ENCODE assay signal across 12 cellular contexts in the genomic region with DNA sequence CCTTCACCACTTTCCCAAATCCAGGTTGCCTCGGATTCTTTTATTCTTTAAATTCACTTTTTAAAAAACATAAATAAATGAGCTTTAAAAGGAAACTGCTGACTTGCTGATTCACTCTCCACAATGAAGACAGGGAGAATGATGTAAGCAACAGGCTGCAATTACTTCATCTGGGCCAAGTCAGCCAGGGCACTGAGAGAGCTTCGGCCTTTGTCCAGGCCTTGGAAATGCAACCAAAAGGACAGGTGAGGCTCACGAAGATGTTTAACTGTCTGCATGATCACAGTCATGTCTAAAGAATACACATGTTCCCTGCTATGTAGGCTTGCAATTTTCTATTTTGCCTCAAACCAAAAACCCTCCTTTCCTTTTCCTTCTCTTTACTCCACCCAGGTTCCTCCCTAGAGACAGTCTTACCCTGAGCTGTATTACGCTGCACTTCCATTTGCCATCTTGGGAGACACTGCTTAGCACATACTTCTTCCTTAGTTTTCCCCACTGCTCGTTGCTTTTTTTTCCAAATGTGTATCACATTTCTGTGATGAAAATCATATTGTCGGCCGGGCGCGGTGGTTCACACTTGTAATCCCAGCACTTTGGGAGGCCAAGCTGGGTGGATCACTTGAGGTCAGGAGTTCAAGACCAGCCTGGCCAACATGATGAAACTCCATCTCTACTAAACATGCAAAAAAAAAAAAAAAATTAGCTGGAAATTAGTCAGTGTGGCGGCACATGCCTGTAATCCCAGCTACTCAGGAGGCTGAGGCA. TPM values are rescaled to one million over a fixed set of nuclear protein-coding genes. Genes with fewer than 3 reads are reported as not detected.
DNase-seq lines count a peak whose midpoint lies in the region; ATAC-seq and TF ChIP-seq lines count a peak whose summit lies in the region.
"Had no signal": no experiment of that assay in that cellular context is flagged by ENCODE, and none has a peak within 500 bp of the region (broad histone marks: within the 10 kb centered on the region; RNA-seq: fewer than 3 reads in every experiment).

No MANE protein-coding gene starts in this region.

- H3K4me1 ChIP-seq in breast epithelium (no peaks in the 10 kb centered on the region), right lobe of liver (peaks cover 0 to 7% (median 0%) of the 10 kb centered on the region in 4 donors)

- H3K27me3 Mint-ChIP-seq in type B pancreatic cell, result peaks cover 3% of the 10 kb centered on the region
- no peaks in the 10 kb centered on the region for H3K27me3 Mint-ChIP-seq in activated CD4-positive, alpha-beta T cell treated with anti-CD3 and anti-CD28 coated beads, Interleukin-2, amount 10 ng/mL, durations not matched to agents 24 days and 14 days

- H3K9me3 ChIP-seq in breast epithelium (no peaks in the 10 kb centered on the region), right lobe of liver (no peaks in the 10 kb centered on the region)

- no peaks in the 10 kb centered on the region for H3K9me3 Mint-ChIP-seq in type B pancreatic cell
- no peaks in the 10 kb centered on the region for H3K9me3 Mint-ChIP-seq in activated CD4-positive, alpha-beta T cell treated with anti-CD3 and anti-CD28 coated beads, Interleukin-2, amount 10 ng/mL, durations not matched to agents 24 days and 14 days
- H3K9me3 Mint-ChIP-seq: T-cell had no signal

- no peak overlapping the region for H3K4me3 Mint-ChIP-seq in type B pancreatic cell
- H3K4me3 Mint-ChIP-seq in activated CD4-positive, alpha-beta T cell treated with anti-CD3 and anti-CD28 coated beads, Interleukin-2, amount 10 ng/mL, durations not matched to agents 24 days and 14 days, result no peak overlapping the region
- H3K4me3 Mint-ChIP-seq: T-cell had no signal

- H3K4me1 Mint-ChIP-seq in type B pancreatic cell (ENCODE audit: unreplicated experiment), result peaks cover 23% of the 10 kb centered on the region
- peaks cover 31% of the 10 kb centered on the region for H3K4me1 Mint-ChIP-seq in activated CD4-positive, alpha-beta T cell treated with anti-CD3 and anti-CD28 coated beads, Interleukin-2, amount 10 ng/mL, durations not matched to agents 24 days and 14 days

- WGBS in right lobe of liver (ENCODE audit: insufficient coverage, low coverage, low lambda C conversion rate, missing lambda C conversion rate), result 65% methylated on average over 10 of the region's 10 CpGs

- H3K27me3 ChIP-seq in breast epithelium (no peaks in the 10 kb centered on the region), right lobe of liver (no peaks in the 10 kb centered on the region)

- TF ChIP-seq POLR2A in breast epithelium (IDR thresholded peaks at IDR 0.05) (no peak), right lobe of liver (IDR thresholded peaks at IDR 0.05) (no peak)

- peak overlapping the region; percentile 58 for H3K27ac Mint-ChIP-seq in type B pancreatic cell
- no peak overlapping the region for H3K27ac Mint-ChIP-seq in activated CD4-positive, alpha-beta T cell treated with anti-CD3 and anti-CD28 coated beads, Interleukin-2, amount 10 ng/mL, durations not matched to agents 24 days and 14 days
- H3K27ac Mint-ChIP-seq: T-cell had no signal

- TF ChIP-seq CTCF in breast epithelium (IDR thresholded peaks at IDR 0.05) (no peak), right lobe of liver (IDR thresholded peaks at IDR 0.05) (no peak), type B pancreatic cell (conservative IDR thresholded peaks at IDR 0.05) (no peak)

- no peak overlapping the region for H3K4me3 ChIP-seq in breast epithelium
- no peak overlapping the region for H3K4me3 ChIP-seq in right lobe of liver

- intact Hi-C loops in breast epithelium (cut with DNase I; ENCODE audit: low total_unique reads) (no loop called here), right lobe of liver (cut with DNase I) (no loop called here)
- intact Hi-C loops in activated CD4-positive, alpha-beta T cell treated with anti-CD3 and anti-CD28 coated beads, Interleukin-2, amount 10 ng/mL, durations not matched to agents 24 days and 14 days (cut with micrococcal nuclease), result no loop called here

- peak; percentile 62 to 91 (median 71) for ATAC-seq in right lobe of liver
- ATAC-seq: T-cell had no signal

- no peaks in the 10 kb centered on the region for H3K36me3 Mint-ChIP-seq in type B pancreatic cell
- no peaks in the 10 kb centered on the region for H3K36me3 Mint-ChIP-seq in activated CD4-positive, alpha-beta T cell treated with anti-CD3 and anti-CD28 coated beads, Interleukin-2, amount 10 ng/mL, durations not matched to agents 24 days and 14 days (ENCODE audit: low read depth)
- H3K36me3 Mint-ChIP-seq: T-cell had no signal

- DNase-seq in SIG-M5 treated with dmso at 0.1 percent for 504 hours (lab: John Stamatoyannopoulos, UW; ENCODE audit: unreplicated experiment) (peak; percentile 22), SIG-M5 (lab: John Stamatoyannopoulos, UW) (no peak), breast epithelium (ENCODE audit: low spot score in 2 of 2) (no peak), right lobe of liver (peak in 1 of 3 donors; percentile 64), type B pancreatic cell (ENCODE audit: extremely low spot score, unreplicated experiment) (no peak), HK-2 (ENCODE audit: unreplicated experiment) (no peak), SHP77 (lab: John Stamatoyannopoulos, UW) (no peak)
- DNase-seq in activated CD4-positive, alpha-beta T cell treated with anti-CD3 and anti-CD28 coated beads, Interleukin-2, amount 10 ng/mL, durations not matched to agents 24 days and 14 days, result no peak
- DNase-seq: activated naive CD4-positive, alpha-beta T cell treated with anti-CD3 and anti-CD28 coated beads, Interleukin-2, amount 50 U/mL, for 16 hours; head of caudate nucleus; NCI-H1417 treated with DMSO at 0.1 percent for 48 hours; T-cell had no signal

- peak overlapping the region; percentile 54 to 79 for H3K27ac ChIP-seq in breast epithelium
- peak overlapping the region in 1 of 3 donors; percentile 29 for H3K27ac ChIP-seq in right lobe of liver

- no peaks in the 10 kb centered on the region for H3K36me3 ChIP-seq in breast epithelium
- no peaks in the 10 kb centered on the region for H3K36me3 ChIP-seq in right lobe of liver

RNA-seq across cellular contexts. Expression of gene POPDC2, which starts 29.6 kb away (rescaled TPM):
- 1 to 10 TPM; 1.1 to 7.9 (median 6.9) TPM for total RNA-seq in breast epithelium
- total RNA-seq in right lobe of liver, result under 1 TPM; 0.43 to 0.92 (median 0.68) TPM
- 1.4 and 2.6 TPM in 2 replicates for total RNA-seq in type B pancreatic cell (ENCODE audit: low replicate concordance)
- total RNA-seq in activated CD4-positive, alpha-beta T cell treated with anti-CD3 and anti-CD28 coated beads, Interleukin-2, amount 10 ng/mL, durations not matched to agents 24 days and 14 days, result 0.63 and 0.66 TPM in 2 replicates

RNA-seq across cellular contexts. Expression of gene PLA1A, which starts 33.1 kb away (rescaled TPM):
- 1 to 10 TPM in 2 of 3 donors, under 1 TPM in 1; 0.59 to 4.9 (median 2.1) TPM for total RNA-seq in breast epithelium
- total RNA-seq in right lobe of liver, result 10 to 100 TPM in 5 of 6 experiments, 1 to 10 TPM in 1; 9.9 to 30.2 (median 15.9) TPM
- 0.64 and 1.6 TPM in 2 replicates for total RNA-seq in type B pancreatic cell (ENCODE audit: low replicate concordance)
- total RNA-seq in activated CD4-positive, alpha-beta T cell treated with anti-CD3 and anti-CD28 coated beads, Interleukin-2, amount 10 ng/mL, durations not matched to agents 24 days and 14 days, result 0.26 and 0.31 TPM in 2 replicates
- total RNA-seq: T-cell had no signal

RNA-seq across cellular contexts. Expression of gene COX17, which starts 46.5 kb away (rescaled TPM):
- total RNA-seq in breast epithelium (10 to 100 TPM; 26.7 to 42.6 (median 33.4) TPM), right lobe of liver (10 to 100 TPM; 23.9 to 40.8 (median 33.0) TPM), type B pancreatic cell (ENCODE audit: low replicate concordance) (28.3 and 32.0 TPM in 2 replicates)
- 61.0 and 70.0 TPM in 2 replicates for total RNA-seq in activated CD4-positive, alpha-beta T cell treated with anti-CD3 and anti-CD28 coated beads, Interleukin-2, amount 10 ng/mL, durations not matched to agents 24 days and 14 days

RNA-seq across cellular contexts. Expression of gene ADPRH, which starts 51.5 kb away (rescaled TPM):
- total RNA-seq in breast epithelium (10 to 100 TPM in 1 of 3 donors, 1 to 10 TPM in 2; 5.9 to 10.9 (median 9.8) TPM), right lobe of liver (1 to 10 TPM; 2.5 to 3.8 (median 2.8) TPM), type B pancreatic cell (ENCODE audit: low replicate concordance) (2.9 and 3.3 TPM in 2 replicates)
- 3.6 and 4.2 TPM in 2 replicates for total RNA-seq in activated CD4-positive, alpha-beta T cell treated with anti-CD3 and anti-CD28 coated beads, Interleukin-2, amount 10 ng/mL, durations not matched to agents 24 days and 14 days
